19 cellular contexts compared by ENCODE assay signal in genomic region chr5:16580382-16580781, GRCh38. TPM values are rescaled to one million over a fixed set of nuclear protein-coding genes. Genes with fewer than 3 reads are reported as not detected.
"Had no signal": no experiment of that assay in that cellular context is flagged by ENCODE, and none has a peak within 500 bp of the region (broad histone marks: within the 10 kb centered on the region; RNA-seq: fewer than 3 reads in every experiment).

No MANE protein-coding gene starts in this region.

- H3K27ac Mint-ChIP-seq: activated CD8-positive, alpha-beta T cell treated with anti-CD3 and anti-CD28 coated beads for 36 hours; activated naive CD4-positive, alpha-beta T cell treated with anti-CD3 and anti-CD28 coated beads, Interleukin-2, amount 50 U/mL, for 24 hours; endodermal cell; natural killer cell; T-helper 1 cell treated with Interleukin-12 subunit alpha and Interleukin-12 subunit beta and Interleukin-4 antibody, amounts not matched to agents 30 μg/mL and 1 μg/mL, for 36 hours; WTC11 had no signal

- H3K4me3 ChIP-seq: left lung, prostate gland, transverse colon had no signal

- H3K27me3 Mint-ChIP-seq: activated CD8-positive, alpha-beta T cell treated with anti-CD3 and anti-CD28 coated beads for 36 hours; activated naive CD4-positive, alpha-beta T cell treated with anti-CD3 and anti-CD28 coated beads, Interleukin-2, amount 50 U/mL, for 24 hours had no signal

- ATAC-seq: activated CD8-positive, alpha-beta T cell treated with anti-CD3 and anti-CD28 coated beads for 36 hours; left lung; natural killer cell; WTC11 had no signal

- H3K4me1 Mint-ChIP-seq: natural killer cell had no signal

- H3K36me3 Mint-ChIP-seq: natural killer cell, WTC11 had no signal

- DNase-seq: activated CD4-positive, alpha-beta T cell treated with anti-CD3 and anti-CD28 coated beads for 4 hours; activated CD8-positive, alpha-beta memory T cell treated with anti-CD3 and anti-CD28 coated beads, Interleukin-2, amount 50 U/mL, for 4 hours; activated CD8-positive, alpha-beta T cell treated with anti-CD3 and anti-CD28 coated beads for 36 hours; activated effector memory CD4-positive, alpha-beta T cell treated with anti-CD3 and anti-CD28 coated beads, Interleukin-2, amount 50 U/mL, for 16 hours; activated T-cell treated with anti-CD3 and anti-CD28 coated beads, Interleukin-2, amount 50 U/mL, for 48 hours; amniotic stem cell; endodermal cell; mesendoderm; natural killer cell; SIG-M5; stimulated activated CD4-positive, alpha-beta T cell treated with anti-CD3 and anti-CD28 coated beads, Interleukin-12 subunit alpha, Interleukin-12 subunit beta, amount 100 ng/mL, for 4 hours; stimulated activated CD4-positive, alpha-beta T cell treated with anti-CD3 and anti-CD28 coated beads, Interleukin-2, amount 100 ng/mL, for 24 hours; transverse colon had no signal

- H3K4me3 Mint-ChIP-seq: activated CD8-positive, alpha-beta T cell treated with anti-CD3 and anti-CD28 coated beads for 36 hours; activated naive CD4-positive, alpha-beta T cell treated with anti-CD3 and anti-CD28 coated beads, Interleukin-2, amount 50 U/mL, for 24 hours; endodermal cell; natural killer cell; T-helper 1 cell treated with Interleukin-12 subunit alpha and Interleukin-12 subunit beta and Interleukin-4 antibody, amounts not matched to agents 30 μg/mL and 1 μg/mL, for 36 hours; WTC11 had no signal

- H3K9me3 Mint-ChIP-seq: activated CD8-positive, alpha-beta T cell treated with anti-CD3 and anti-CD28 coated beads for 36 hours; activated naive CD4-positive, alpha-beta T cell treated with anti-CD3 and anti-CD28 coated beads, Interleukin-2, amount 50 U/mL, for 24 hours; endodermal cell; natural killer cell; T-helper 1 cell treated with Interleukin-12 subunit alpha and Interleukin-12 subunit beta and Interleukin-4 antibody, amounts not matched to agents 30 μg/mL and 1 μg/mL, for 36 hours had no signal

- H3K27ac ChIP-seq: left lung, prostate gland, transverse colon had no signal

RNA-seq across cellular contexts. Expression of gene RETREG1, which starts 36.4 kb away (rescaled TPM):
- total RNA-seq: dermis microvascular lymphatic vessel endothelial cell had no signal
